ENCODE assay signal across 24 cellular contexts in the genomic region with DNA sequence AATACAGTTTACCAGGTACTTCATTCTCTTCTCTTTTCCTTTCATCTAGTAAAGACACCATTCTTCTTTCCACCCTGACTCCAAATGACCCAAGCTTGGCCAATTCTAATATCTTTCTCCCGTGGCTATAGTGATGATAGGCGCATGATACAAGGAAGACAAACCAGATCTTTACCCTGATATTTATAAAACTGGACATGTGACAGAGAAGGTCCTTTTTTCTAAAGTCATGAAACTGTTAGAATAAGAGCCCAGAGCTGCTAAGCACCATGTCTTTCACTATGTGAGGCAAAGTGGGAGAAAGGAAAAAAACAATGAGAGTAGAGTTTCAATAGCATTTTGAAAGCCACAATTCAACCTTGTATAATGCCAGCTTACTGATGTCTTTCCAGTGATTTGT.
"Had no signal": no experiment of that assay in that cellular context is flagged by ENCODE, and none has a peak within 500 bp of the region (broad histone marks: within the 10 kb centered on the region; RNA-seq: fewer than 3 reads in every experiment).

No MANE protein-coding gene starts in this region.

- H3K4me1 ChIP-seq: colonic mucosa, esophagus muscularis mucosa, gastrocnemius medialis, gastroesophageal sphincter had no signal

- H3K9me3 Mint-ChIP-seq: endodermal cell had no signal

- H3K9me3 ChIP-seq: colonic mucosa, esophagus muscularis mucosa, esophagus squamous epithelium, gastrocnemius medialis, gastroesophageal sphincter, heart left ventricle had no signal

- ATAC-seq: effector memory CD8-positive, alpha-beta T cell; esophagus mucosa; foreskin keratinocyte; gastrocnemius medialis; gastroesophageal sphincter; heart left ventricle; heart right ventricle had no signal

- DNase-seq: colonic mucosa; cortex of kidney; dermis blood vessel endothelial cell; dorsolateral prefrontal cortex; effector CD4-positive, alpha-beta T cell; effector CD8-positive, alpha-beta T cell; effector memory CD4-positive, alpha-beta T cell; effector memory CD8-positive, alpha-beta T cell; endodermal cell; erythroblast; esophagus squamous epithelium; foreskin fibroblast; foreskin keratinocyte; gastrocnemius medialis; glutamatergic neuron; head of caudate nucleus; heart left ventricle; heart right ventricle had no signal

- H3K27ac ChIP-seq: colonic mucosa, coronary artery, dorsolateral prefrontal cortex, epithelial cell of prostate, esophagus muscularis mucosa, esophagus squamous epithelium, foreskin keratinocyte, gastrocnemius medialis, gastroesophageal sphincter, heart left ventricle, heart right ventricle had no signal

- H3K36me3 ChIP-seq: colonic mucosa, esophagus muscularis mucosa, esophagus squamous epithelium, gastrocnemius medialis, gastroesophageal sphincter, heart left ventricle, heart right ventricle had no signal

- H3K27me3 ChIP-seq: colonic mucosa, dorsolateral prefrontal cortex, esophagus muscularis mucosa, esophagus squamous epithelium, foreskin keratinocyte, gastrocnemius medialis, gastroesophageal sphincter, heart left ventricle, heart right ventricle had no signal

- H3K27ac Mint-ChIP-seq: dendritic cell treated with granulocyte-macrophage colony-stimulating factor and Interleukin-4, amounts not matched to agents 40 ng/mL and 50 ng/mL, for 4 days; effector memory CD8-positive, alpha-beta T cell; endodermal cell had no signal

- H3K4me3 Mint-ChIP-seq: dendritic cell treated with granulocyte-macrophage colony-stimulating factor and Interleukin-4, amounts not matched to agents 40 ng/mL and 50 ng/mL, for 4 days; effector memory CD8-positive, alpha-beta T cell; endodermal cell had no signal

- H3K27me3 Mint-ChIP-seq: dendritic cell treated with granulocyte-macrophage colony-stimulating factor and Interleukin-4, amounts not matched to agents 40 ng/mL and 50 ng/mL, for 4 days; effector memory CD8-positive, alpha-beta T cell had no signal

- H3K4me3 ChIP-seq: colonic mucosa, coronary artery, dorsolateral prefrontal cortex, esophagus muscularis mucosa, esophagus squamous epithelium, gastrocnemius medialis, gastroesophageal sphincter, heart left ventricle, heart right ventricle had no signal
